ENCODE assay signal across 19 cellular contexts in the genomic region with DNA sequence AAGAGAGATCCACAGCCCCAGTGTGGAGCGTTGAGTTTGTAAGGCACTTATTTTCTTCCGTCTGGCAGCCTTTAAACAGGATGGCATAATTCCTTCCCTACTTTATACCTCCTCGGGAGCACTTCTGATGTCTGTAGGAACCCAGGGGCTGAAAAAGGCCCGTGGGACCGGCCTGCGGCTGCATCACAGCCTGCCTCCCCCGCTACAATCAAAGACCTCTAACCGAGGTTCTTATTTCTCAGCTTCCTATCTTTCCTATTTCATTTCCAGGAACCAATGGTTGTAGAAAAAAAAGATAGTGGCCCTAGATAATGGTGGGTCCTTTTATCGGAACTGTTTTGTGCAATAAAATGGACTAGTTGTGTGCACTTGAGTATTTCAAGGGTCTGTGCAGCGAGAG. TPM values are rescaled to one million over a fixed set of nuclear protein-coding genes. Genes with fewer than 3 reads are reported as not detected.
DNase-seq lines count a peak whose midpoint lies in the region; TF ChIP-seq lines count a peak whose summit lies in the region.
"Had no signal": no experiment of that assay in that cellular context is flagged by ENCODE, and none has a peak within 500 bp of the region (broad histone marks: within the 10 kb centered on the region; RNA-seq: fewer than 3 reads in every experiment).

No MANE protein-coding gene starts in this region.

- TF ChIP-seq CTCF in colonic mucosa (IDR thresholded peaks at IDR 0.05) (no peak), nephron progenitor cell (IDR thresholded peaks at IDR 0.05) (no peak), type B pancreatic cell (conservative IDR thresholded peaks at IDR 0.05) (no peak)

- no peaks in the 10 kb centered on the region for H3K27me3 ChIP-seq in colonic mucosa
- H3K27me3 ChIP-seq: Peyer's patch had no signal

- H3K9me3 Mint-ChIP-seq in nephron progenitor cell (no peaks in the 10 kb centered on the region), type B pancreatic cell (no peaks in the 10 kb centered on the region)

- H3K36me3 ChIP-seq in colonic mucosa, result no peaks in the 10 kb centered on the region
- H3K36me3 ChIP-seq: Peyer's patch had no signal

- H3K4me1 ChIP-seq in colonic mucosa, result no peaks in the 10 kb centered on the region

- H3K27me3 Mint-ChIP-seq in nephron progenitor cell (ENCODE audit: low read depth, poor library complexity) (peaks cover 5% of the 10 kb centered on the region), type B pancreatic cell (no peaks in the 10 kb centered on the region)

- no peak overlapping the region for H3K4me3 ChIP-seq in colonic mucosa
- H3K4me3 ChIP-seq: GM12878, Peyer's patch, SK-N-MC had no signal

- H3K27ac Mint-ChIP-seq in nephron progenitor cell (no peak overlapping the region), type B pancreatic cell (peak overlapping the region; percentile 29)
- H3K27ac Mint-ChIP-seq: B cell, IgD-negative memory B cell had no signal

- intact Hi-C loops in colonic mucosa (cut with DNase I), result loop anchor here (10.0 kb wide), 1 partner anchor 180 kb away; no protein-coding TSS in a partner anchor

- no peak overlapping the region for H3K9ac ChIP-seq in colonic mucosa (ENCODE audit: low read depth in 2 of 2, low read length in 2 of 2)
- H3K9ac ChIP-seq: KMS-11 had no signal

- H3K27ac ChIP-seq in colonic mucosa, result no peak overlapping the region
- H3K27ac ChIP-seq: KMS-11, Peyer's patch, SK-N-MC had no signal

- no peaks in the 10 kb centered on the region for H3K9me3 ChIP-seq in colonic mucosa
- H3K9me3 ChIP-seq: Peyer's patch had no signal

- H3K4me3 Mint-ChIP-seq in nephron progenitor cell (peak overlapping the region; percentile 9), type B pancreatic cell (peak overlapping the region; percentile 55)
- H3K4me3 Mint-ChIP-seq: B cell had no signal

- peaks cover 27% of the 10 kb centered on the region for H3K4me1 Mint-ChIP-seq in nephron progenitor cell
- no peaks in the 10 kb centered on the region for H3K4me1 Mint-ChIP-seq in type B pancreatic cell (ENCODE audit: unreplicated experiment)
- H3K4me1 Mint-ChIP-seq: B cell, IgD-negative memory B cell had no signal

- DNase-seq in ELF-1 (ENCODE audit: low read depth, low spot score) (peak; percentile 0), colonic mucosa (peak; percentile 11), nephron progenitor cell (no peak), type B pancreatic cell (ENCODE audit: extremely low spot score, unreplicated experiment) (peak; percentile 31), NCI-H82 (lab: John Stamatoyannopoulos, UW) (no peak), islet precursor cell (no peak), T1000 (lab: John Stamatoyannopoulos, UW) (no peak)
- DNase-seq: GDM1, HCEC 1CT, MM.1S, NCI-H2029, NCI-H446 treated with DMSO at 0.1 percent for 48 hours, SIG-M5 had no signal

- H3K36me3 Mint-ChIP-seq in nephron progenitor cell (ENCODE audit: low read depth) (no peaks in the 10 kb centered on the region), type B pancreatic cell (no peaks in the 10 kb centered on the region)

RNA-seq across cellular contexts. Expression of a gene that starts 4.1 kb away (rescaled TPM):
- total RNA-seq in colonic mucosa, result 100 to 1,000 TPM; 106 to 172 TPM
- 101 and 113 TPM in 2 replicates for total RNA-seq in type B pancreatic cell (ENCODE audit: low replicate concordance)

Comparison
In these comparisons a context has a peak if more than half of its experiments do, and no peak if none do; other contexts are left out.
1. DNase-seq: peak in ELF-1 (single experiment), colonic mucosa (single experiment) and type B pancreatic cell (single experiment); none in nephron progenitor cell (single experiment), NCI-H82 (single experiment), islet precursor cell (single experiment) and T1000 (single experiment).